25 cellular contexts compared by ENCODE assay signal in genomic region chr16:89869911-89870310, GRCh38.
"Had no signal": no experiment of that assay in that cellular context is flagged by ENCODE, and none has a peak within 500 bp of the region (broad histone marks: within the 10 kb centered on the region; RNA-seq: fewer than 3 reads in every experiment).

No MANE protein-coding gene starts in this region.

- H3K9me3 ChIP-seq: MG63 had no signal

- ATAC-seq: Panc1, PC-3, Right ventricle myocardium inferior, SK-N-SH treated with all-trans-retinoic acid at 6 μM for 48 hours had no signal

- H3K27ac ChIP-seq: SJCRH30 had no signal

- H3K4me1 ChIP-seq: SJCRH30 had no signal

- H3K27me3 ChIP-seq: MG63, SJCRH30 had no signal

- DNase-seq: IMR-90, Karpas-422, KG1, MG63, NCI-H1092, NCI-H1105 treated with DMSO at 0.1 percent for 48 hours, NCI-H1417 treated with DMSO at 0.1 percent for 48 hours, NCI-H146, NCI-H1694 treated with DMSO at 0.1 percent for 48 hours, NCI-H2029, NCI-H2081 treated with DMSO at 0.1 percent for 48 hours, NCI-H2171, NCI-H226, NCI-H446, NCI-H510A, NCI-H524 treated with DMSO at 0.1 percent for 48 hours, NCI-H69, NCI-H774, PC-3, SHP77 treated with DMSO at 0.1 percent for 48 hours, SJCRH30, T-helper 1 cell had no signal

- H3K4me3 ChIP-seq: MG63, SJCRH30 had no signal
